Comparison of ENCODE assay signal across 2 cellular contexts in genomic region chr19:11101057-11101456, GRCh38.
TF ChIP-seq lines count a peak whose summit lies in the region.

No MANE protein-coding gene starts in this region.

TF ChIP-seq in HepG2, 621 proteins besides CTCF, POLR2A, EP300 and RAD21:
- TF ChIP-seq PRDM10 (CRISPR knock-in tag; IDR thresholded peaks at IDR 0.05; ENCODE audit: low read depth) (no peak), RBM22 (optimal IDR thresholded peaks at IDR 0.05; ENCODE audit: low read length) (peak; percentile 68)

TF ChIP-seq in GM23338, 12 proteins besides CTCF, POLR2A, EP300 and RAD21:
- TF ChIP-seq JUNB (IDR thresholded peaks at IDR 0.05; ENCODE audit: unreplicated experiment) = no peak
- TF ChIP-seq CREB1 (CRISPR knock-in tag; IDR thresholded peaks at IDR 0.05; ENCODE audit: low read depth) = no peak
- no peak for TF ChIP-seq POLR2AphosphoS5 (IDR thresholded peaks at IDR 0.05; ENCODE audit: low read depth)
- TF ChIP-seq, protein P1, sequence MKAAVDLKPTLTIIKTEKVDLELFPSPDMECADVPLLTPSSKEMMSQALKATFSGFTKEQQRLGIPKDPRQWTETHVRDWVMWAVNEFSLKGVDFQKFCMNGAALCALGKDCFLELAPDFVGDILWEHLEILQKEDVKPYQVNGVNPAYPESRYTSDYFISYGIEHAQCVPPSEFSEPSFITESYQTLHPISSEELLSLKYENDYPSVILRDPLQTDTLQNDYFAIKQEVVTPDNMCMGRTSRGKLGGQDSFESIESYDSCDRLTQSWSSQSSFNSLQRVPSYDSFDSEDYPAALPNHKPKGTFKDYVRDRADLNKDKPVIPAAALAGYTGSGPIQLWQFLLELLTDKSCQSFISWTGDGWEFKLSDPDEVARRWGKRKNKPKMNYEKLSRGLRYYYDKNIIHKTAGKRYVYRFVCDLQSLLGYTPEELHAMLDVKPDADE (IDR thresholded peaks at IDR 0.05) = no peak
- TF ChIP-seq, protein P2, sequence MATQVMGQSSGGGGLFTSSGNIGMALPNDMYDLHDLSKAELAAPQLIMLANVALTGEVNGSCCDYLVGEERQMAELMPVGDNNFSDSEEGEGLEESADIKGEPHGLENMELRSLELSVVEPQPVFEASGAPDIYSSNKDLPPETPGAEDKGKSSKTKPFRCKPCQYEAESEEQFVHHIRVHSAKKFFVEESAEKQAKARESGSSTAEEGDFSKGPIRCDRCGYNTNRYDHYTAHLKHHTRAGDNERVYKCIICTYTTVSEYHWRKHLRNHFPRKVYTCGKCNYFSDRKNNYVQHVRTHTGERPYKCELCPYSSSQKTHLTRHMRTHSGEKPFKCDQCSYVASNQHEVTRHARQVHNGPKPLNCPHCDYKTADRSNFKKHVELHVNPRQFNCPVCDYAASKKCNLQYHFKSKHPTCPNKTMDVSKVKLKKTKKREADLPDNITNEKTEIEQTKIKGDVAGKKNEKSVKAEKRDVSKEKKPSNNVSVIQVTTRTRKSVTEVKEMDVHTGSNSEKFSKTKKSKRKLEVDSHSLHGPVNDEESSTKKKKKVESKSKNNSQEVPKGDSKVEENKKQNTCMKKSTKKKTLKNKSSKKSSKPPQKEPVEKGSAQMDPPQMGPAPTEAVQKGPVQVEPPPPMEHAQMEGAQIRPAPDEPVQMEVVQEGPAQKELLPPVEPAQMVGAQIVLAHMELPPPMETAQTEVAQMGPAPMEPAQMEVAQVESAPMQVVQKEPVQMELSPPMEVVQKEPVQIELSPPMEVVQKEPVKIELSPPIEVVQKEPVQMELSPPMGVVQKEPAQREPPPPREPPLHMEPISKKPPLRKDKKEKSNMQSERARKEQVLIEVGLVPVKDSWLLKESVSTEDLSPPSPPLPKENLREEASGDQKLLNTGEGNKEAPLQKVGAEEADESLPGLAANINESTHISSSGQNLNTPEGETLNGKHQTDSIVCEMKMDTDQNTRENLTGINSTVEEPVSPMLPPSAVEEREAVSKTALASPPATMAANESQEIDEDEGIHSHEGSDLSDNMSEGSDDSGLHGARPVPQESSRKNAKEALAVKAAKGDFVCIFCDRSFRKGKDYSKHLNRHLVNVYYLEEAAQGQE (IDR thresholded peaks at IDR 0.05; ENCODE audit: unreplicated experiment) = no peak
- TF ChIP-seq NANOG (IDR thresholded peaks at IDR 0.05; ENCODE audit: borderline replicate concordance) = no peak
- TF ChIP-seq EZH2 (IDR thresholded peaks at IDR 0.05; ENCODE audit: low read depth, unreplicated experiment) = no peak
- no peak for TF ChIP-seq ZNF462 (CRISPR knock-in tag; IDR thresholded peaks at IDR 0.05)
- TF ChIP-seq ZNF114 (CRISPR knock-in tag; IDR thresholded peaks at IDR 0.05) = no peak
